Comparison of ENCODE assay signal across 13 cellular contexts in the genomic region with DNA sequence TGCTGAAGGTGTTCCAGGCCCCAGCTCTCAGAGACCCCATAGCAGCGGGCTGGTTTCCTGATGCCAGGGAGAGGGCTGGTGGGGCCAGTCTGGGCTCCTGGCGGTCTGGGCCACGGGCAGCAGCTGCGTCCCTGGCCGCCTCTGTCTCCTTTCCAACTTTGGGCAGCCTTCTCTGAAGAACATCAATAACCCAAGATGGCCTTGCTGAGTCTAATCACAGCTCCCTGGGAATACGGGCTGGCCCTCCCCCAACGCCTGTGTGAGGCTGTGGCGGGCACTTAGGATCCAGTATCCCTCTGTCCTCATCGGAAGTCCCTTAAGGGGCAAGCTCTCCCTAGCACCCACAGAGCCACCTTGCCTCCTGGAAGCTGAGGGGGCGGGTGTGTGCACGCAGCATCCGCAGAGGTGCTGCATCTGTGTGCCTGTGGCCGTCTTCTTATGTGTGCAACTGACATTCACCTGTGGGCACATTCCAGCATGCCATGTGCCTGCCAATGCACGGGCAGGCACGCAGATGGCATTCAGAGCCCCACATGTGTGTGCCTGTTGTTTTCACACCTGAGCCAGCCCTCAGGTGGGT. TPM values are rescaled to one million over a fixed set of nuclear protein-coding genes. Genes with fewer than 3 reads are reported as not detected.
A peak's percentile ranks its signal among the peaks of the same experiment; 100 is the strongest.
DNase-seq lines count a peak whose midpoint lies in the region; ATAC-seq lines count a peak whose summit lies in the region.
"Had no signal": no experiment of that assay in that cellular context is flagged by ENCODE, and none has a peak within 500 bp of the region (broad histone marks: within the 10 kb centered on the region; RNA-seq: fewer than 3 reads in every experiment).

No MANE protein-coding gene starts in this region.

- H3K18ac ChIP-seq in neuronal stem cell (ENCODE audit: low read length): peak overlapping the region; percentile 59

- H2BK12ac ChIP-seq in neuronal stem cell (ENCODE audit: low read length): peak overlapping the region; percentile 90

- no peak overlapping the region for H4K8ac ChIP-seq in neuronal stem cell (ENCODE audit: low read depth, low read length)

- H2BK120ac ChIP-seq in neuronal stem cell (ENCODE audit: low read depth, low read length): no peak overlapping the region

- no peak overlapping the region for H3K4ac ChIP-seq in neuronal stem cell (ENCODE audit: low read length)

- H4K20me1 ChIP-seq in BLaER1: 0 out of 2 replicates have a peak, but pooled peaks cover 4% of the 10 kb centered on the region

- H3K27ac ChIP-seq in BLaER1 (no peak overlapping the region; the same call in 1 of the 2 replicates), angular gyrus (ENCODE audit: low read depth, low read length) (peak overlapping the region; percentile 82), neuronal stem cell (replicated peaks; ENCODE audit: low read length) (no peak overlapping the region)
- H3K27ac ChIP-seq: C4-2B had no signal

- peak overlapping the region; percentile 63 for H3K14ac ChIP-seq in neuronal stem cell (ENCODE audit: low read length)

- H3K36me3 ChIP-seq in BLaER1 (no peaks in the 10 kb centered on the region), neuronal stem cell (replicated peaks in 1 of 2; ENCODE audit: control insufficient read depth in 2 of 2, insufficient read depth in 2 of 2, low read length in 2 of 2) (no peaks in the 10 kb centered on the region), MG63 (no peaks in the 10 kb centered on the region)
- H3K36me3 ChIP-seq: HAP-1 had no signal

- WGBS in neuronal stem cell (ENCODE audit: extremely low coverage in 2 of 2, insufficient read length in 2 of 2, insufficient replicate concordance in 1 of 2), 2 donors: no CpG with 5 or more reads among the region's 15 CpGs

- H2BK5ac ChIP-seq in neuronal stem cell (ENCODE audit: low read length): peak overlapping the region; percentile 13

- no peak overlapping the region for H4K91ac ChIP-seq in neuronal stem cell (ENCODE audit: low read depth, low read length, poor library complexity)

- H2BK15ac ChIP-seq in neuronal stem cell (ENCODE audit: low read length): no peak overlapping the region

- DNase-seq in left lobe of liver (ENCODE audit: low spot score) (no peak), neuronal stem cell (ENCODE audit: low spot score) (no peak), MG63 (no peak)
- no peak for DNase-seq in activated CD4-positive, alpha-beta T cell treated with anti-CD3 and anti-CD28 coated beads, Interleukin-2, amount 50 U/mL, for 1 hour
- DNase-seq: ACHN; CD4-positive, alpha-beta memory T cell; DMS79 had no signal

- H2AK5ac ChIP-seq in neuronal stem cell (ENCODE audit: low read depth, low read length): peak overlapping the region; percentile 16

- ATAC-seq in left lobe of liver: peak; percentile 13
- no peak for ATAC-seq in HG03095 (IDR thresholded peaks at IDR 0.05; ENCODE audit: unreplicated experiment)
- no peak for ATAC-seq in GM21526 (IDR thresholded peaks at IDR 0.05; ENCODE audit: low FRiP score, unreplicated experiment)

- H3K23ac ChIP-seq in neuronal stem cell (ENCODE audit: low read depth, low read length, poor library complexity): peak overlapping the region; percentile 80

- H3K27me3 ChIP-seq in BLaER1 (no peaks in the 10 kb centered on the region), neuronal stem cell (ENCODE audit: control insufficient read depth in 3 of 3, insufficient read depth in 3 of 3, low read depth in 1 of 3, low read length in 3 of 3) (peaks cover 0 to 71% (median 16%) of the 10 kb centered on the region in 3 experiments), MG63 (no peaks in the 10 kb centered on the region)

- H3K4me2 ChIP-seq in BLaER1 (peak overlapping the region; percentile 100), neuronal stem cell (ENCODE audit: insufficient read depth, low read length, poor library complexity, severe bottlenecking) (no peak overlapping the region)

- peaks cover 80% of the 10 kb centered on the region for H3K4me1 ChIP-seq in BLaER1
- peaks cover 0 to 14% of the 10 kb centered on the region in 2 donors for H3K4me1 ChIP-seq in neuronal stem cell (ENCODE audit: control insufficient read depth in 2 of 2, insufficient read depth in 1 of 2, low read depth in 1 of 2, low read length in 2 of 2)
- H3K4me1 ChIP-seq: HAP-1 had no signal

- H3K9me3 ChIP-seq in BLaER1 (no peaks in the 10 kb centered on the region), neuronal stem cell (replicated peaks in 1 of 2; ENCODE audit: control insufficient read depth in 2 of 2, insufficient read depth in 1 of 2, low read depth in 1 of 2, low read length in 2 of 2) (peaks cover 0 to 2% of the 10 kb centered on the region in 2 donors), MG63 (no peaks in the 10 kb centered on the region)
- H3K9me3 ChIP-seq: HAP-1 had no signal

- H3K4me3 ChIP-seq in BLaER1 (no peak overlapping the region), neuronal stem cell (ENCODE audit: low read length in 2 of 2) (no peak overlapping the region), MG63 (no peak overlapping the region)
- H3K4me3 ChIP-seq: HAP-1 had no signal

- H2AFZ ChIP-seq in neuronal stem cell (ENCODE audit: low read length): no peak overlapping the region

- H3K79me1 ChIP-seq in neuronal stem cell (ENCODE audit: low read depth, low read length): no peaks in the 10 kb centered on the region

- H3K9ac ChIP-seq in BLaER1 (no peak overlapping the region), neuronal stem cell (ENCODE audit: low read depth, low read length, poor library complexity) (no peak overlapping the region)

RNA-seq across cellular contexts. Expression of a gene that starts 2.1 kb away (rescaled TPM):
- total RNA-seq in left lobe of liver: 37.9 TPM
- 0.15 TPM for polyA plus RNA-seq in neuronal stem cell (2013, experiment 1 of 2)
- polyA plus RNA-seq in neuronal stem cell (2013, experiment 2 of 2): 0.17 TPM
- 0.03 TPM in 1 of 2 replicates, not detected in the other for total RNA-seq in MG63 (2014; rRNA removed; shearing (Covaris generic); ENCODE audit: low replicate concordance)
- total RNA-seq: CD4-positive, alpha-beta memory T cell had no signal
- polyA plus RNA-seq: CD4-positive, alpha-beta memory T cell had no signal

Comparison
In these comparisons a context has a peak if more than half of its experiments do, and no peak if none do; other contexts are left out.
1. RNA of a gene that starts 2.1 kb away (total RNA-seq): 37.9 TPM in left lobe of liver (single experiment); 0.03 TPM in MG63; every median in the first group is over 10 times any median in the second.